In the genomic region with DNA sequence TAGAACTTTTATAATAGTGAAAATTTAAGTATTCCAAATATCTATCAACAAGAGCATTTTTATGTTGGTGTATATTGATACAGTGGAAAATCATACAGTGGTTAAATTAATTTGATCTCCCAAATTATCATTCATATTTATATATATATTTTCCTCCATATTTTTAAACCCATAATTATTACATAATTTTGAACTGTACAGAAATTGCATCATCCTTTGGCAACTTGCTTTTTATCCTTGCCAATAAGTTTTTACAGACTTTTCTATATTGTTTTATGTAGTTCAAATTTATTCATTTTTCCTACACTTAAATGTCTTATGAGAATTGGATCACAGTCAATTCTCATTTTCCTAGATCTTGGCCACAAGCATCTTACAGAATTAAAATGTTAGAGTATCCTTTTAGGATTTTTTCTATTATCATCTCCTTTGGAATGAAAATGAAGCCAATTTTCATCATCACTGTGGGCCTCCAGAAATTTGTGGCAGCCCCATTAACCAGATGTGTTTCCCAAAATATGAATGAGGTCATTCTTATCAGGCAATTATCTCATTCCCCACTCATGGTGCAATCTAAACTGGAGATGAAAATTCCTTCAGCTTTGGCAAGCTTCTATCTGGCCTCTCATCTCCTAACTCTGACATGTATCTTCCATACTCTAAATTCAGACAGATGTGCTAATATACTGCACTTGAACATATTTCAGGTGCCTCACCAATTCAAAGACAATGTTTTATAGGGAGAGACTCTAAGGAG, we compare ENCODE assay signal across 17 cellular contexts.
DNase-seq lines count a peak whose midpoint lies in the region; FAIRE-seq and TF ChIP-seq lines count a peak whose summit lies in the region.
"Had no signal": no experiment of that assay in that cellular context is flagged by ENCODE, and none has a peak within 500 bp of the region (broad histone marks: within the 10 kb centered on the region; RNA-seq: fewer than 3 reads in every experiment).

No MANE protein-coding gene starts in this region.

- DNase-seq in Daoy (ENCODE audit: low read depth) (peak; percentile 11), NCI-H446 treated with DMSO at 0.1 percent for 48 hours (lab: John Stamatoyannopoulos, UW) (peak; percentile 42), astrocyte (ENCODE audit: low read depth) (peak; percentile 32), smooth muscle cell (lab: John Stamatoyannopoulos, UW; ENCODE audit: unreplicated experiment) (no peak), activated gamma-delta T cell treated with Interleukin-2 at 50 U/mL for 16 hours (no peak), posterior vena cava (ENCODE audit: low spot score) (no peak)
- no peak for DNase-seq in stimulated activated CD4-positive, alpha-beta T cell treated with anti-CD3 and anti-CD28 coated beads, Interleukin-4, amount 100 ng/mL, for 4 hours
- DNase-seq: CD8-positive, alpha-beta T cell; COR-L47; DMS79; EL; GM23248 had no signal

- H3K27ac ChIP-seq in astrocyte (ENCODE audit: low read depth, low read length) = no peak overlapping the region
- H3K27ac ChIP-seq in smooth muscle cell (ENCODE audit: low read depth) = peak overlapping the region; percentile 93
- H3K27ac ChIP-seq: A549, GM23248 had no signal

- H3F3A ChIP-seq in smooth muscle cell (ENCODE audit: low read depth) = peaks cover 24% of the 10 kb centered on the region

- no peaks in the 10 kb centered on the region for H3K36me3 Mint-ChIP-seq in astrocyte (ENCODE audit: low read depth, unreplicated experiment)
- H3K36me3 Mint-ChIP-seq: CD14-positive monocyte; CD8-positive, alpha-beta T cell had no signal

- H3K4me1 Mint-ChIP-seq in astrocyte (ENCODE audit: low read depth, unreplicated experiment) = peaks cover 9% of the 10 kb centered on the region
- H3K4me1 Mint-ChIP-seq: CD14-positive monocyte had no signal

- no peaks in the 10 kb centered on the region for H3K79me2 ChIP-seq in astrocyte (ENCODE audit: insufficient read depth, low read length)
- H3K79me2 ChIP-seq in smooth muscle cell (ENCODE audit: low read depth) = no peaks in the 10 kb centered on the region

- no peak overlapping the region for H3K4me3 ChIP-seq in astrocyte (ENCODE audit: insufficient read depth, low read depth, low read length)
- no peak overlapping the region for H3K4me3 ChIP-seq in smooth muscle cell
- H3K4me3 ChIP-seq: A549, GM23248 had no signal

- peak overlapping the region; percentile 69 for H3K27ac Mint-ChIP-seq in astrocyte (ENCODE audit: unreplicated experiment)
- H3K27ac Mint-ChIP-seq: CD14-positive monocyte; CD8-positive, alpha-beta T cell had no signal

- H2AFZ ChIP-seq in astrocyte (ENCODE audit: low read depth, low read length) = no peak overlapping the region
- no peak overlapping the region for H2AFZ ChIP-seq in smooth muscle cell (ENCODE audit: low read depth)
- H2AFZ ChIP-seq: GM23248 had no signal

- no peaks in the 10 kb centered on the region for H3K27me3 Mint-ChIP-seq in astrocyte (ENCODE audit: low read depth, unreplicated experiment)

- no peaks in the 10 kb centered on the region for H3K9me3 ChIP-seq in astrocyte (ENCODE audit: insufficient read depth, low read depth, low read length)
- no peaks in the 10 kb centered on the region for H3K9me3 ChIP-seq in smooth muscle cell (replicated peaks; ENCODE audit: low read depth)
- H3K9me3 ChIP-seq: A549 had no signal

- no peaks in the 10 kb centered on the region for H3K4me1 ChIP-seq in astrocyte (ENCODE audit: insufficient read depth, low read length)
- peaks cover 23% of the 10 kb centered on the region for H3K4me1 ChIP-seq in smooth muscle cell (ENCODE audit: low read depth)
- H3K4me1 ChIP-seq: A549 had no signal

- H3K36me3 ChIP-seq in astrocyte (ENCODE audit: insufficient read depth, low read length) = no peaks in the 10 kb centered on the region
- H3K36me3 ChIP-seq in smooth muscle cell (ENCODE audit: low read depth) = no peaks in the 10 kb centered on the region

- no peak for FAIRE-seq in astrocyte (lab: Jason Lieb, UNC)
- FAIRE-seq: A549, G401.6, GM12891, H54 had no signal

- intact Hi-C loops in posterior vena cava (cut with DNase I) = no loop called here

- TF ChIP-seq CTCF in astrocyte (IDR thresholded peaks at IDR 0.05; ENCODE audit: insufficient read depth, low read depth, low read length) (no peak), smooth muscle cell (IDR thresholded peaks at IDR 0.05; ENCODE audit: borderline replicate concordance, insufficient read depth, poor library complexity, severe bottlenecking) (no peak)

- H3K9ac ChIP-seq in astrocyte (ENCODE audit: low read length) = no peak overlapping the region
- H3K9ac ChIP-seq in smooth muscle cell (ENCODE audit: low read depth) = peak overlapping the region; percentile 39
- H3K9ac ChIP-seq: GM23248 had no signal

- H3K4me2 ChIP-seq in astrocyte (ENCODE audit: low read length) (no peak overlapping the region), smooth muscle cell (peak overlapping the region; percentile 76)
- H3K4me2 ChIP-seq: A549 had no signal

- no peaks in the 10 kb centered on the region for H3K9me3 Mint-ChIP-seq in astrocyte (ENCODE audit: unreplicated experiment)

- no peak overlapping the region for H3K4me3 Mint-ChIP-seq in astrocyte (ENCODE audit: unreplicated experiment)
- H3K4me3 Mint-ChIP-seq: CD14-positive monocyte; CD8-positive, alpha-beta T cell had no signal

- no peaks in the 10 kb centered on the region for H3K27me3 ChIP-seq in astrocyte (ENCODE audit: insufficient read depth, low read length)
- H3K27me3 ChIP-seq in smooth muscle cell (ENCODE audit: low read depth) = no peaks in the 10 kb centered on the region

- H4K20me1 ChIP-seq in astrocyte (ENCODE audit: insufficient read depth, low read length) = no peaks in the 10 kb centered on the region
- no peaks in the 10 kb centered on the region for H4K20me1 ChIP-seq in smooth muscle cell (ENCODE audit: low read depth)

Comparison
In these comparisons a context has a peak if more than half of its experiments do, and no peak if none do; other contexts are left out.
1. DNase-seq: peak in Daoy (single experiment), NCI-H446 treated with DMSO at 0.1 percent for 48 hours (single experiment) and astrocyte (single experiment); none in smooth muscle cell (single experiment), activated gamma-delta T cell treated with Interleukin-2 at 50 U/mL for 16 hours (single experiment), posterior vena cava (single experiment) and stimulated activated CD4-positive, alpha-beta T cell treated with anti-CD3 and anti-CD28 coated beads, Interleukin-4, amount 100 ng/mL, for 4 hours (0 of 2).